ENCODE assay signal across 2 cellular contexts in genomic region chr9:121075251-121076036, GRCh38.
TF ChIP-seq lines count a peak whose summit lies in the region.

No MANE protein-coding gene starts in this region.

TF ChIP-seq in HCT116, 20 proteins besides CTCF, POLR2A, EP300 and RAD21:
- TF ChIP-seq ZFX (IDR thresholded peaks at IDR 0.05) (0 out of 2 replicates have a peak, but pooled peaks have one; percentile 5), SP1 (IDR thresholded peaks at IDR 0.05; ENCODE audit: low read depth) (no peak)

TF ChIP-seq in K562, 482 proteins besides CTCF, POLR2A, EP300 and RAD21 (continues in another document):
- TF ChIP-seq KDM1A (IDR thresholded peaks at IDR 0.05), result peak; percentile 77 to 91
- TF ChIP-seq MEIS2 (IDR thresholded peaks at IDR 0.05; ENCODE audit: partially characterized antibody), result no peak
- TF ChIP-seq MAFF (IDR thresholded peaks at IDR 0.05; ENCODE audit: low read length), result no peak
- TF ChIP-seq TOE1 (IDR thresholded peaks at IDR 0.05; ENCODE audit: borderline replicate concordance), result no peak
- TF ChIP-seq TOE1 (CRISPR knock-in tag; IDR thresholded peaks at IDR 0.05; ENCODE audit: borderline replicate concordance, low read depth), result no peak
- TF ChIP-seq DPF2 (IDR thresholded peaks at IDR 0.05), result 0 out of 2 replicates have a peak, but pooled peaks have one; percentile 24
- no peak for TF ChIP-seq NEUROD1 (IDR thresholded peaks at IDR 0.05; ENCODE audit: borderline replicate concordance, low read depth, low read length, partially characterized antibody)
- TF ChIP-seq FOXA1 (IDR thresholded peaks at IDR 0.05; ENCODE audit: borderline replicate concordance), result no peak
- no peak for TF ChIP-seq SMARCA4 (IDR thresholded peaks at IDR 0.05)
- TF ChIP-seq ETV1 (tag; conservative IDR thresholded peaks at IDR 0.05; ENCODE audit: low read depth), result no peak
- TF ChIP-seq SMARCB1 (IDR thresholded peaks at IDR 0.05; ENCODE audit: insufficient read length, low read depth), result no peak
- no peak for TF ChIP-seq ETV6 (IDR thresholded peaks at IDR 0.05; ENCODE audit: borderline replicate concordance in 1 of 2, low read depth in 2 of 2, low read length in 1 of 2)
- no peak for TF ChIP-seq ETV6 (CRISPR knock-in tag; IDR thresholded peaks at IDR 0.05; ENCODE audit: borderline replicate concordance)
- TF ChIP-seq ZNF316 (IDR thresholded peaks at IDR 0.05), result 0 out of 2 replicates have a peak, but pooled peaks have one; percentile 17
- no peak for TF ChIP-seq PML (IDR thresholded peaks at IDR 0.05; ENCODE audit: low read length)
- peak; percentile 87 for TF ChIP-seq HLTF (IDR thresholded peaks at IDR 0.05)
- TF ChIP-seq ZFP36 (IDR thresholded peaks at IDR 0.05; ENCODE audit: low read depth, low read length, partially characterized antibody), result peak; percentile 95
- TF ChIP-seq CHD4 (IDR thresholded peaks at IDR 0.05; ENCODE audit: insufficient read depth, insufficient replicate concordance, low read depth, low read length, poor library complexity, severe bottlenecking), result peak; percentile 93
- TF ChIP-seq RCOR1 (IDR thresholded peaks at IDR 0.05; ENCODE audit: borderline replicate concordance in 1 of 2, low read depth in 2 of 2, low read length in 2 of 2), result peak in 1 of 2 experiments; percentile 67; a peak in 1 of 4 replicates
- TF ChIP-seq KLF1 (tag; IDR thresholded peaks at IDR 0.05), result no peak
- TF ChIP-seq CCAR2 (IDR thresholded peaks at IDR 0.05; ENCODE audit: low read depth, low read length), result no peak
- no peak for TF ChIP-seq PTRF (tag; IDR thresholded peaks at IDR 0.05)
- TF ChIP-seq MEF2A (IDR thresholded peaks at IDR 0.05; ENCODE audit: control insufficient read depth, low read depth, low read length), result no peak
- no peak for TF ChIP-seq ZNF354B (CRISPR knock-in tag; IDR thresholded peaks at IDR 0.05)
- TF ChIP-seq DIDO1 (tag; IDR thresholded peaks at IDR 0.05; ENCODE audit: low read depth), result no peak
- TF ChIP-seq ZNF12 (CRISPR knock-in tag; IDR thresholded peaks at IDR 0.05), result 0 out of 2 replicates have a peak, but pooled peaks have one; percentile 30
- no peak for TF ChIP-seq POU5F1 (IDR thresholded peaks at IDR 0.05; ENCODE audit: borderline replicate concordance, low read depth, low read length, partially characterized antibody)
- no peak; the same call in 1 of the 2 replicates for TF ChIP-seq POLR2H (tag; IDR thresholded peaks at IDR 0.05; ENCODE audit: low read depth)
- peak; percentile 17; the same call in 1 of the 2 replicates for TF ChIP-seq NCOA1 (IDR thresholded peaks at IDR 0.05; ENCODE audit: low read depth)
- TF ChIP-seq GTF2B (IDR thresholded peaks at IDR 0.05; ENCODE audit: extremely low read depth, insufficient read length), result no peak
- TF ChIP-seq SUPT5H (IDR thresholded peaks at IDR 0.05), result no peak
- TF ChIP-seq ETV5 (CRISPR knock-in tag; IDR thresholded peaks at IDR 0.05; ENCODE audit: low read depth), result no peak; the same call in 1 of the 2 replicates
- TF ChIP-seq SMAD3 (CRISPR knock-in tag; conservative IDR thresholded peaks at IDR 0.05), result no peak
- TF ChIP-seq ZNF79 (CRISPR knock-in tag; IDR thresholded peaks at IDR 0.05; ENCODE audit: low read depth), result no peak
- TF ChIP-seq ZNF655 (CRISPR knock-in tag; IDR thresholded peaks at IDR 0.05), result no peak
- no peak for TF ChIP-seq BRF1 (IDR thresholded peaks at IDR 0.05; ENCODE audit: borderline replicate concordance, extremely low read depth, insufficient read length)
- TF ChIP-seq DEAF1 (CRISPR knock-in tag; IDR thresholded peaks at IDR 0.05), result no peak
- TF ChIP-seq ATF1 (CRISPR knock-in tag; IDR thresholded peaks at IDR 0.05), result no peak
- TF ChIP-seq ATF1 (tag; IDR thresholded peaks at IDR 0.05), result no peak
- TF ChIP-seq ZNF280A (IDR thresholded peaks at IDR 0.05; ENCODE audit: low read depth, partially characterized antibody), result no peak
- no peak for TF ChIP-seq MBD1 (CRISPR knock-in tag; IDR thresholded peaks at IDR 0.05)
- peak; percentile 56; the same call in 1 of the 2 replicates for TF ChIP-seq HDAC2 (IDR thresholded peaks at IDR 0.05)
- no peak for TF ChIP-seq ZNF766 (CRISPR knock-in tag; conservative IDR thresholded peaks at IDR 0.05)
- no peak for TF ChIP-seq E2F6 (IDR thresholded peaks at IDR 0.05; ENCODE audit: borderline replicate concordance in 1 of 2, extremely low read depth in 1 of 2, insufficient read depth in 1 of 2, insufficient read length in 1 of 2, low read depth in 1 of 2, low read length in 1 of 2, poor library complexity in 1 of 2, severe bottlenecking in 1 of 2)
- no peak for TF ChIP-seq PPARD (CRISPR knock-in tag; IDR thresholded peaks at IDR 0.05)
- TF ChIP-seq FOXP4 (CRISPR knock-in tag; IDR thresholded peaks at IDR 0.05; ENCODE audit: borderline replicate concordance), result no peak
- 0 out of 2 replicates have a peak, but pooled peaks have one; percentile 52 for TF ChIP-seq ARID1B (IDR thresholded peaks at IDR 0.05)
- TF ChIP-seq RERE (CRISPR knock-in tag; IDR thresholded peaks at IDR 0.05; ENCODE audit: borderline replicate concordance), result no peak
- no peak for TF ChIP-seq EWSR1 (IDR thresholded peaks at IDR 0.05; ENCODE audit: borderline replicate concordance, low read depth, partially characterized antibody)
- no peak for TF ChIP-seq ZNF253 (CRISPR knock-in tag; conservative IDR thresholded peaks at IDR 0.05)
- no peak for TF ChIP-seq FOXJ2 (tag; IDR thresholded peaks at IDR 0.05)
- TF ChIP-seq HBP1 (CRISPR knock-in tag; IDR thresholded peaks at IDR 0.05), result 0 out of 2 replicates have a peak, but pooled peaks have one; percentile 64
